Comparison of ENCODE assay signal across 8 cellular contexts in genomic region chr15:62059108-62059817, GRCh38. TPM values are rescaled to one million over a fixed set of nuclear protein-coding genes. Genes with fewer than 3 reads are reported as not detected.
DNase-seq lines count a peak whose midpoint lies in the region; ATAC-seq, FAIRE-seq and TF ChIP-seq lines count a peak whose summit lies in the region.

No MANE protein-coding gene starts in this region.

- peak; percentile 36 for TF ChIP-seq CTCF in astrocyte (IDR thresholded peaks at IDR 0.05; ENCODE audit: insufficient read depth, low read depth, low read length)
- no peak for TF ChIP-seq CTCF in lower leg skin (IDR thresholded peaks at IDR 0.05)

- no peaks in the 10 kb centered on the region for H3K9me3 ChIP-seq in BLaER1
- H3K9me3 ChIP-seq in astrocyte (ENCODE audit: insufficient read depth, low read depth, low read length): no peaks in the 10 kb centered on the region

- H3K4me1 ChIP-seq in BLaER1 (peaks cover 26% of the 10 kb centered on the region), astrocyte (ENCODE audit: insufficient read depth, low read length) (peaks cover 12% of the 10 kb centered on the region), urinary bladder (ENCODE audit: insufficient read depth) (no peaks in the 10 kb centered on the region)

- H3K4me3 ChIP-seq in BLaER1 (peak overlapping the region; percentile 98), astrocyte (ENCODE audit: insufficient read depth, low read depth, low read length) (peak overlapping the region; percentile 72), lower leg skin (ENCODE audit: low read depth, poor library complexity, severe bottlenecking) (peak overlapping the region; percentile 90), urinary bladder (ENCODE audit: low read depth, low read length) (peak overlapping the region; percentile 89)

- H3K27ac Mint-ChIP-seq in IgD-negative memory B cell (peak overlapping the region; percentile 88 to 99 (median 96)), astrocyte (ENCODE audit: unreplicated experiment) (peak overlapping the region; percentile 54)

- peaks cover 37% of the 10 kb centered on the region for H3K79me2 ChIP-seq in astrocyte (ENCODE audit: insufficient read depth, low read length)

- peaks cover 24% of the 10 kb centered on the region; the same call in 1 of the 2 replicates for H3K27me3 ChIP-seq in BLaER1
- peaks cover 13% of the 10 kb centered on the region for H3K27me3 ChIP-seq in astrocyte (ENCODE audit: insufficient read depth, low read length)

- peak overlapping the region; percentile 89 for H3K4me2 ChIP-seq in BLaER1
- peak overlapping the region; percentile 98 for H3K4me2 ChIP-seq in astrocyte (ENCODE audit: low read length)

- peaks cover 52% of the 10 kb centered on the region for H4K20me1 ChIP-seq in BLaER1
- peaks cover 26% of the 10 kb centered on the region for H4K20me1 ChIP-seq in astrocyte (ENCODE audit: insufficient read depth, low read length)

- H2AFZ ChIP-seq in astrocyte (ENCODE audit: low read depth, low read length): peak overlapping the region; percentile 95

- no peak for TF ChIP-seq POLR2A in lower leg skin (IDR thresholded peaks at IDR 0.05)

- H3K36me3 Mint-ChIP-seq in IgD-negative memory B cell (peaks cover 2% of the 10 kb centered on the region), astrocyte (ENCODE audit: low read depth, unreplicated experiment) (no peaks in the 10 kb centered on the region)

- peaks cover 18 to 34% (median 31%) of the 10 kb centered on the region in 3 donors for H3K4me1 Mint-ChIP-seq in IgD-negative memory B cell
- peaks cover 8% of the 10 kb centered on the region for H3K4me1 Mint-ChIP-seq in astrocyte (ENCODE audit: low read depth, unreplicated experiment)

- no peak for FAIRE-seq in astrocyte (lab: Jason Lieb, UNC)
- no peak for FAIRE-seq in urothelium cell line (lab: Jason Lieb, UNC)

- 4 to 6% methylated on average over 13 of the region's 13 CpGs for WGBS in lower leg skin, 2 donors
- 12% methylated on average over 13 of the region's 13 CpGs for WGBS in urinary bladder

- H3K27me3 Mint-ChIP-seq in IgD-negative memory B cell: no peaks in the 10 kb centered on the region
- peaks cover 23% of the 10 kb centered on the region for H3K27me3 Mint-ChIP-seq in astrocyte (ENCODE audit: low read depth, unreplicated experiment)

- intact Hi-C loops in lower leg skin (cut with DNase I; ENCODE audit: low total_unique reads): no loop called here

- H3K9ac ChIP-seq in BLaER1 (peak overlapping the region; percentile 93), astrocyte (ENCODE audit: low read length) (peak overlapping the region; percentile 86)

- H3K9me3 Mint-ChIP-seq in IgD-negative memory B cell (no peaks in the 10 kb centered on the region), astrocyte (ENCODE audit: unreplicated experiment) (no peaks in the 10 kb centered on the region)

- H3K4me3 Mint-ChIP-seq in IgD-negative memory B cell (peak overlapping the region; percentile 90 to 99 (median 96)), astrocyte (ENCODE audit: unreplicated experiment) (peak overlapping the region; percentile 92)

- 0 out of 2 replicates have a peak, but pooled peaks cover 4% of the 10 kb centered on the region for H3K36me3 ChIP-seq in BLaER1
- no peaks in the 10 kb centered on the region for H3K36me3 ChIP-seq in astrocyte (ENCODE audit: insufficient read depth, low read length)
- no peaks in the 10 kb centered on the region for H3K36me3 ChIP-seq in urinary bladder (ENCODE audit: insufficient read depth)

- DNase-seq in astrocyte (ENCODE audit: low read depth) (no peak), lower leg skin (ENCODE audit: low spot score in 2 of 2) (no peak), NCI-H2029 (lab: John Stamatoyannopoulos, UW) (no peak), urothelium cell line (ENCODE audit: low spot score) (no peak)

- no peak for ATAC-seq in HG02610 (IDR thresholded peaks at IDR 0.05; ENCODE audit: unreplicated experiment)

- peak overlapping the region; percentile 95 for H3K27ac ChIP-seq in BLaER1
- H3K27ac ChIP-seq in astrocyte (ENCODE audit: low read depth, low read length): peak overlapping the region; percentile 67
- peak overlapping the region; percentile 94 for H3K27ac ChIP-seq in urinary bladder (ENCODE audit: low read depth)

RNA-seq across cellular contexts. Expression of gene VPS13C, which starts 1.0 kb away (rescaled TPM):
- polyA plus RNA-seq in IgD-negative memory B cell (17.2 TPM), urinary bladder (19.5 TPM)
- total RNA-seq in astrocyte (33.6 and 35.4 TPM in 2 replicates), lower leg skin (10 to 100 TPM; 29.0 to 38.2 (median 36.1) TPM), urinary bladder (202 TPM)

RNA-seq across cellular contexts. Expression of gene C2CD4A, which starts 7.5 kb away (rescaled TPM):
- polyA plus RNA-seq in IgD-negative memory B cell (not detected), urinary bladder (0.05 TPM)
- total RNA-seq in astrocyte (not detected in 2 replicates), lower leg skin (under 1 TPM in 2 of 4 donors, not detected in 2; 0.10 TPM), urinary bladder (0.11 TPM)
